Comparison of ENCODE assay signal across 32 cellular contexts in genomic region chr3:621714-622113, GRCh38.
"Had no signal": no experiment of that assay in that cellular context is flagged by ENCODE, and none has a peak within 500 bp of the region (broad histone marks: within the 10 kb centered on the region; RNA-seq: fewer than 3 reads in every experiment).

No MANE protein-coding gene starts in this region.

- H3K27ac ChIP-seq: adrenal gland, ascending aorta, body of pancreas, brain microvascular endothelial cell, breast epithelium, cardiac muscle cell had no signal

- H3K36me3 ChIP-seq: adrenal gland, ascending aorta, brain microvascular endothelial cell, breast epithelium, cardiac muscle cell had no signal

- H3K27me3 ChIP-seq: adrenal gland, ascending aorta, body of pancreas, brain microvascular endothelial cell, breast epithelium, cardiac muscle cell had no signal

- H3K4me3 ChIP-seq: adrenal gland, ascending aorta, body of pancreas, breast epithelium, cardiac muscle cell had no signal

- ATAC-seq: activated naive CD4-positive, alpha-beta T cell treated with anti-CD3 and anti-CD28 coated beads, Interleukin-2, amount 50 U/mL, for 72 hours; activated naive CD8-positive, alpha-beta T cell treated with anti-CD3 and anti-CD28 coated beads, Interleukin-2, amount 50 U/mL, for 24 hours; activated T-cell treated with anti-CD3 and anti-CD28 coated beads, Interleukin-2, amount 50 U/mL, for 4 hours; activated T-cell treated with anti-CD3 and anti-CD28 coated beads, Interleukin-2, amount 50 U/mL, for 72 hours; activated T-helper 17 cell treated with anti-CD3 and anti-CD28 coated beads, Interleukin-2, amount 50 U/mL, for 72 hours; body of pancreas had no signal

- DNase-seq: activated effector memory CD4-positive, alpha-beta T cell treated with anti-CD3 and anti-CD28 coated beads, Interleukin-2, amount 50 U/mL, for 16 hours; activated effector memory CD4-positive, alpha-beta T cell treated with Interleukin-2 at 50 U/mL for 16 hours; activated gamma-delta T cell; activated gamma-delta T cell treated with Interleukin-2 at 50 U/mL for 16 hours; activated naive CD4-positive, alpha-beta T cell; activated naive CD4-positive, alpha-beta T cell treated with anti-CD3 and anti-CD28 coated beads for 36 hours; activated naive CD4-positive, alpha-beta T cell treated with anti-CD3 and anti-CD28 coated beads, Interleukin-2, amount 10 ng/mL, durations not matched to agents 7 days and 5 days; activated naive CD4-positive, alpha-beta T cell treated with anti-CD3 and anti-CD28 coated beads, Interleukin-2, amount 50 U/mL, for 16 hours; activated naive CD4-positive, alpha-beta T cell treated with Interleukin-2 at 50 U/mL for 16 hours; activated naive CD8-positive, alpha-beta T cell treated with anti-CD3 and anti-CD28 coated beads for 36 hours; activated naive CD8-positive, alpha-beta T cell treated with anti-CD3 and anti-CD28 coated beads, Interleukin-2, amount 10 ng/mL, durations not matched to agents 7 days and 5 days; activated naive CD8-positive, alpha-beta T cell treated with anti-CD3 and anti-CD28 coated beads, Interleukin-2, amount 50 U/mL, for 24 hours; activated T-cell treated with anti-CD3 and anti-CD28 coated beads, Interleukin-2, amount 50 U/mL, for 1 hour; activated T-cell treated with anti-CD3 and anti-CD28 coated beads, Interleukin-2, amount 50 U/mL, for 24 hours; activated T-cell treated with anti-CD3 and anti-CD28 coated beads, Interleukin-2, amount 50 U/mL, for 4 hours; activated T-cell treated with anti-CD3 and anti-CD28 coated beads, Interleukin-2, amount 50 U/mL, for 48 hours; activated T-cell treated with anti-CD3 and anti-CD28 coated beads, Interleukin-2, amount 50 U/mL, for 72 hours; adrenal gland; amniotic stem cell; amygdala; anterior cingulate cortex; aorta; body of pancreas; brain microvascular endothelial cell; caudate nucleus; central memory CD4-positive, alpha-beta T cell; cerebellar nuclear complex had no signal

- H3K9me3 ChIP-seq: adrenal gland, ascending aorta, body of pancreas, breast epithelium had no signal
